Comparison of ENCODE assay signal across 8 cellular contexts in the genomic region with DNA sequence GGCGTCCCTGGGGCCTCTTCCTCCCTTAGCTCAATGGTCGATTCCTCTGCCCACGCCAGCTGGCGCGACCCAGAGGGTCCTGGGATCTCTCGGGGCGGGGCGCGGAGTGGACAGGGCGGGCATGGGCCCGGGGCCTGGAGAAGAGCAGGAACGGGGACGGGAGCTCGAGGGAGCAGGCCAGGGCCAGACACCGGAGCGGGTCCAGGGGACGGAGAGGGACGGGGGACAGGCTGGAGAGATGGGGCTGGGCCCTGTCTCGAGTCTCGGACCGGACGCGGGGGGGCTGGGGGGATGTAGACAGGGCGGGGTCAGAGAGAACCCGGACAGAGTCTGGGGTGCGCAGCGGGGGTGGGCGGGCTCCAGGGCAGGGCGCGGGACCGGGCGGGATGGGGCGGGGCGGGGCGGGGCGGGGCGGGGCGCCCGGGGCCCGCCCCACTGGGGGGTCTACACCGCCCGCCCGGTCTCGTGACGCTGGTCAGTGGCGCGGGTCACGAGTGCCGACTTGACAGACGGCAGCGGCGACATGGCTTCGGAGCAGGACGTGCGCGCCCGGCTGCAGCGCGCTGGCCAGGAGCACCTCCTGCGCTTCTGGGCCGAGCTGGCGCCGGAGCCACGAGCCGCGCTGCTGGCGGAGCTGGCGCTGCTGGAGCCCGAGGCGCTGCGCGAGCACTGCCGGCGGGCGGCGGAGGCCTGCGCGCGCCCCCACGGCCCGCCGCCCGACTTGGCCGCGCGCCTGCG. TPM values are rescaled to one million over a fixed set of nuclear protein-coding genes. Genes with fewer than 3 reads are reported as not detected.
DNase-seq lines count a peak whose midpoint lies in the region; ATAC-seq, FAIRE-seq and TF ChIP-seq lines count a peak whose summit lies in the region.

A gene with protein sequence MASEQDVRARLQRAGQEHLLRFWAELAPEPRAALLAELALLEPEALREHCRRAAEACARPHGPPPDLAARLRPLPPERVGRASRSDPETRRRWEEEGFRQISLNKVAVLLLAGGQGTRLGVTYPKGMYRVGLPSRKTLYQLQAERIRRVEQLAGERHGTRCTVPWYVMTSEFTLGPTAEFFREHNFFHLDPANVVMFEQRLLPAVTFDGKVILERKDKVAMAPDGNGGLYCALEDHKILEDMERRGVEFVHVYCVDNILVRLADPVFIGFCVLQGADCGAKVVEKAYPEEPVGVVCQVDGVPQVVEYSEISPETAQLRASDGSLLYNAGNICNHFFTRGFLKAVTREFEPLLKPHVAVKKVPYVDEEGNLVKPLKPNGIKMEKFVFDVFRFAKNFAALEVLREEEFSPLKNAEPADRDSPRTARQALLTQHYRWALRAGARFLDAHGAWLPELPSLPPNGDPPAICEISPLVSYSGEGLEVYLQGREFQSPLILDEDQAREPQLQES (plus strand): TSS at position 508 of the 738 bp plus-strand sequence. CDS start 16 bp downstream, at position 524.

- H3K36me3 Mint-ChIP-seq in activated naive CD8-positive, alpha-beta T cell, result no peaks in the 10 kb centered on the region

- DNase-seq in NCI-H1092 treated with DMSO at 0.1 percent for 48 hours (lab: John Stamatoyannopoulos, UW) (peak; percentile 14), NCI-H1092 (lab: John Stamatoyannopoulos, UW) (no peak), RCC 7860 (ENCODE audit: low spot score) (peak; percentile 17), Right ventricle myocardium superior (peak; percentile 90), omental fat pad (ENCODE audit: low spot score) (no peak), NCI-H526 treated with DMSO at 0.1 percent for 48 hours (lab: John Stamatoyannopoulos, UW) (no peak)

- no peak for FAIRE-seq in RCC 7860 (lab: Jason Lieb, UNC)

- intact Hi-C loops in Right ventricle myocardium superior (cut with DNase I), result no loop called here

- TF ChIP-seq CTCF in omental fat pad (IDR thresholded peaks at IDR 0.05), result no peak

- peak; percentile 43 for ATAC-seq in HG02938 (IDR thresholded peaks at IDR 0.05; ENCODE audit: unreplicated experiment)
- peak; percentile 77 for ATAC-seq in Right ventricle myocardium superior (ENCODE audit: poor library complexity)
- peak; percentile 34 for ATAC-seq in omental fat pad (ENCODE audit: low FRiP score)

- no peak within 1 kb of the TSS for H3K27ac Mint-ChIP-seq in activated naive CD8-positive, alpha-beta T cell

- no peaks in the 10 kb centered on the region for H3K9me3 Mint-ChIP-seq in activated naive CD8-positive, alpha-beta T cell (ENCODE audit: low read depth)

- H3K27me3 Mint-ChIP-seq in activated naive CD8-positive, alpha-beta T cell, result no peaks in the 10 kb centered on the region

- H3K4me1 Mint-ChIP-seq in activated naive CD8-positive, alpha-beta T cell (ENCODE audit: low read depth), result peaks cover 5% of the 10 kb centered on the region

- peak within 1 kb of the TSS; percentile 74 for H3K4me3 Mint-ChIP-seq in activated naive CD8-positive, alpha-beta T cell

RNA-seq across cellular contexts. Expression of the gene that starts here (rescaled TPM):
- total RNA-seq in Right ventricle myocardium superior (11.3 TPM), omental fat pad (10 to 100 TPM in 2 of 4 donors, 1 to 10 TPM in 2; 5.2 to 12.8 (median 9.7) TPM)

Comparison
In these comparisons a context has a peak if more than half of its experiments do, and no peak if none do; other contexts are left out.
1. DNase-seq: peak in NCI-H1092 treated with DMSO at 0.1 percent for 48 hours (single experiment), RCC 7860 (single experiment) and Right ventricle myocardium superior (single experiment); none in NCI-H1092 (single experiment), omental fat pad (single experiment) and NCI-H526 treated with DMSO at 0.1 percent for 48 hours (single experiment).
2. Peak in every context shown above with its lines, with median percentiles within 50 percentile points of each other: ATAC-seq.